Comparison of ENCODE assay signal across 8 cellular contexts in genomic region chr17:28982191-28982793, GRCh38. TPM values are rescaled to one million over a fixed set of nuclear protein-coding genes. Genes with fewer than 3 reads are reported as not detected.
DNase-seq lines count a peak whose midpoint lies in the region; ATAC-seq and TF ChIP-seq lines count a peak whose summit lies in the region.

No MANE protein-coding gene starts in this region.

- no peaks in the 10 kb centered on the region for H3K9me3 Mint-ChIP-seq in activated T-cell treated with anti-CD3 and anti-CD28 coated beads, Interleukin-2, amount 50 U/mL, for 4 hours

- H3K4me1 Mint-ChIP-seq in activated T-cell treated with anti-CD3 and anti-CD28 coated beads, Interleukin-2, amount 50 U/mL, for 4 hours (ENCODE audit: low read depth), result peaks cover 23% of the 10 kb centered on the region

- H3K36me3 Mint-ChIP-seq in activated T-cell treated with anti-CD3 and anti-CD28 coated beads, Interleukin-2, amount 50 U/mL, for 4 hours (ENCODE audit: insufficient read depth), result no peaks in the 10 kb centered on the region

- TF ChIP-seq CTCF in GM13977 (IDR thresholded peaks at IDR 0.05; ENCODE audit: extremely low read depth, insufficient read depth, missing control alignments), result no peak

- no peak overlapping the region for H3K4me3 Mint-ChIP-seq in activated T-cell treated with anti-CD3 and anti-CD28 coated beads, Interleukin-2, amount 50 U/mL, for 4 hours

- H3K27me3 Mint-ChIP-seq in activated T-cell treated with anti-CD3 and anti-CD28 coated beads, Interleukin-2, amount 50 U/mL, for 4 hours (ENCODE audit: low read depth), result no peaks in the 10 kb centered on the region

- peak; percentile 76 for DNase-seq in GM13977 (ENCODE audit: low spot score)
- DNase-seq in NOMO-1 (lab: John Stamatoyannopoulos, UW; ENCODE audit: unreplicated experiment in 2 of 2), result peak; percentile 82 to 97
- DNase-seq in activated T-cell treated with anti-CD3 and anti-CD28 coated beads, Interleukin-2, amount 50 U/mL, for 4 hours, result peak; percentile 24
- peak; percentile 75 for DNase-seq in iris pigment epithelial cell (ENCODE audit: low read depth)
- peak; percentile 31 for DNase-seq in stimulated activated naive CD4-positive, alpha-beta T cell treated with Interleukin-2 at 50 U/mL for 16 hours (lab: John Stamatoyannopoulos, UW)
- DNase-seq in mesenteric fat pad (ENCODE audit: low spot score), result no peak

- in situ Hi-C loops in GM13977 (cut with MboI; ENCODE audit: low pct_unique_long_range_greater_than_20kb, low sequenced_read_pairs, unreplicated experiment), result no loop called here

- ATAC-seq in activated T-cell treated with anti-CD3 and anti-CD28 coated beads, Interleukin-2, amount 50 U/mL, for 4 hours, result peak; percentile 78 to 85
- no peak for ATAC-seq in HG02588 (IDR thresholded peaks at IDR 0.05; ENCODE audit: unreplicated experiment)
- ATAC-seq in SK-N-SH treated with all-trans-retinoic acid at 6 μM for 48 hours, result no peak

TF ChIP-seq in SK-N-SH treated with all-trans-retinoic acid at 6 μM for 48 hours, 23 proteins besides CTCF, POLR2A, EP300 and RAD21:
- TF ChIP-seq ZNF70 (CRISPR knock-in tag; IDR thresholded peaks at IDR 0.05) (no peak), ARNTL (CRISPR knock-in tag; IDR thresholded peaks at IDR 0.05; ENCODE audit: borderline replicate concordance, low read depth) (no peak), TCF4 (CRISPR knock-in tag; IDR thresholded peaks at IDR 0.05; ENCODE audit: borderline replicate concordance) (no peak), BACH2 (CRISPR knock-in tag; IDR thresholded peaks at IDR 0.05; ENCODE audit: borderline replicate concordance) (no peak), ZFP3 (CRISPR knock-in tag; IDR thresholded peaks at IDR 0.05) (no peak), ZFP30 (CRISPR knock-in tag; IDR thresholded peaks at IDR 0.05) (no peak), SNAI2 (CRISPR knock-in tag; IDR thresholded peaks at IDR 0.05) (no peak), ISL1 (CRISPR knock-in tag; IDR thresholded peaks at IDR 0.05) (no peak), RARB (CRISPR knock-in tag; IDR thresholded peaks at IDR 0.05) (no peak)
- TF ChIP-seq, protein P1, sequence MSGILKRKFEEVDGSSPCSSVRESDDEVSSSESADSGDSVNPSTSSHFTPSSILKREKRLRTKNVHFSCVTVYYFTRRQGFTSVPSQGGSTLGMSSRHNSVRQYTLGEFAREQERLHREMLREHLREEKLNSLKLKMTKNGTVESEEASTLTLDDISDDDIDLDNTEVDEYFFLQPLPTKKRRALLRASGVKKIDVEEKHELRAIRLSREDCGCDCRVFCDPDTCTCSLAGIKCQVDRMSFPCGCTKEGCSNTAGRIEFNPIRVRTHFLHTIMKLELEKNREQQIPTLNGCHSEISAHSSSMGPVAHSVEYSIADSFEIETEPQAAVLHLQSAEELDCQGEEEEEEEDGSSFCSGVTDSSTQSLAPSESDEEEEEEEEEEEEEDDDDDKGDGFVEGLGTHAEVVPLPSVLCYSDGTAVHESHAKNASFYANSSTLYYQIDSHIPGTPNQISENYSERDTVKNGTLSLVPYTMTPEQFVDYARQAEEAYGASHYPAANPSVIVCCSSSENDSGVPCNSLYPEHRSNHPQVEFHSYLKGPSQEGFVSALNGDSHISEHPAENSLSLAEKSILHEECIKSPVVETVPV (CRISPR knock-in tag; IDR thresholded peaks at IDR 0.05), result no peak
- TF ChIP-seq, protein P2, sequence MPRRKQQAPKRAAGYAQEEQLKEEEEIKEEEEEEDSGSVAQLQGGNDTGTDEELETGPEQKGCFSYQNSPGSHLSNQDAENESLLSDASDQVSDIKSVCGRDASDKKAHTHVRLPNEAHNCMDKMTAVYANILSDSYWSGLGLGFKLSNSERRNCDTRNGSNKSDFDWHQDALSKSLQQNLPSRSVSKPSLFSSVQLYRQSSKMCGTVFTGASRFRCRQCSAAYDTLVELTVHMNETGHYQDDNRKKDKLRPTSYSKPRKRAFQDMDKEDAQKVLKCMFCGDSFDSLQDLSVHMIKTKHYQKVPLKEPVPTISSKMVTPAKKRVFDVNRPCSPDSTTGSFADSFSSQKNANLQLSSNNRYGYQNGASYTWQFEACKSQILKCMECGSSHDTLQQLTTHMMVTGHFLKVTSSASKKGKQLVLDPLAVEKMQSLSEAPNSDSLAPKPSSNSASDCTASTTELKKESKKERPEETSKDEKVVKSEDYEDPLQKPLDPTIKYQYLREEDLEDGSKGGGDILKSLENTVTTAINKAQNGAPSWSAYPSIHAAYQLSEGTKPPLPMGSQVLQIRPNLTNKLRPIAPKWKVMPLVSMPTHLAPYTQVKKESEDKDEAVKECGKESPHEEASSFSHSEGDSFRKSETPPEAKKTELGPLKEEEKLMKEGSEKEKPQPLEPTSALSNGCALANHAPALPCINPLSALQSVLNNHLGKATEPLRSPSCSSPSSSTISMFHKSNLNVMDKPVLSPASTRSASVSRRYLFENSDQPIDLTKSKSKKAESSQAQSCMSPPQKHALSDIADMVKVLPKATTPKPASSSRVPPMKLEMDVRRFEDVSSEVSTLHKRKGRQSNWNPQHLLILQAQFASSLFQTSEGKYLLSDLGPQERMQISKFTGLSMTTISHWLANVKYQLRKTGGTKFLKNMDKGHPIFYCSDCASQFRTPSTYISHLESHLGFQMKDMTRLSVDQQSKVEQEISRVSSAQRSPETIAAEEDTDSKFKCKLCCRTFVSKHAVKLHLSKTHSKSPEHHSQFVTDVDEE (CRISPR knock-in tag; IDR thresholded peaks at IDR 0.05), result no peak

RNA-seq across cellular contexts. Expression of gene SEZ6, which starts 23.5 kb away (rescaled TPM):
- total RNA-seq in activated T-cell treated with anti-CD3 and anti-CD28 coated beads, Interleukin-2, amount 50 U/mL, for 4 hours, result not detected
- not detected for total RNA-seq in mesenteric fat pad

RNA-seq across cellular contexts. Expression of gene PHF12, which starts 31.0 kb away (rescaled TPM):
- total RNA-seq in activated T-cell treated with anti-CD3 and anti-CD28 coated beads, Interleukin-2, amount 50 U/mL, for 4 hours, result 10 to 100 TPM; 45.2 to 48.6 (median 47.8) TPM
- 29.3 TPM for total RNA-seq in mesenteric fat pad

Comparison
In these comparisons a context has a peak if more than half of its experiments do, and no peak if none do; other contexts are left out.
1. ATAC-seq: peak in activated T-cell treated with anti-CD3 and anti-CD28 coated beads, Interleukin-2, amount 50 U/mL, for 4 hours (2 of 2); none in HG02588 (single experiment) and SK-N-SH treated with all-trans-retinoic acid at 6 μM for 48 hours (single experiment).